ENCODE assay signal across 17 cellular contexts in genomic region chr2:36477315-36477714, GRCh38.
DNase-seq lines count a peak whose midpoint lies in the region; ATAC-seq and TF ChIP-seq lines count a peak whose summit lies in the region.
"Had no signal": no experiment of that assay in that cellular context is flagged by ENCODE, and none has a peak within 500 bp of the region (broad histone marks: within the 10 kb centered on the region; RNA-seq: fewer than 3 reads in every experiment).

No MANE protein-coding gene starts in this region.

- no peak for TF ChIP-seq CTCF in lower lobe of right lung (IDR thresholded peaks at IDR 0.05)

- H3K4me3 ChIP-seq in adipocyte (ENCODE audit: low read length), result peak overlapping the region; percentile 53
- H3K4me3 ChIP-seq in lower lobe of right lung, result no peak overlapping the region

- peaks cover 35% of the 10 kb centered on the region for H3K4me1 ChIP-seq in adipocyte (ENCODE audit: control insufficient read depth, insufficient read depth, low read length)
- H3K4me1 ChIP-seq in lower lobe of right lung, result peaks cover 32% of the 10 kb centered on the region

- H3K36me3 ChIP-seq in adipocyte (ENCODE audit: control insufficient read depth, insufficient read depth, low read length, severe bottlenecking), result peaks cover 87% of the 10 kb centered on the region
- peaks cover 50% of the 10 kb centered on the region for H3K36me3 ChIP-seq in lower lobe of right lung

- peaks cover 45% of the 10 kb centered on the region for H3K9me3 ChIP-seq in adipocyte (ENCODE audit: control insufficient read depth, low read length)
- H3K9me3 ChIP-seq in lower lobe of right lung, result peaks cover 25% of the 10 kb centered on the region

- H3K36me3 Mint-ChIP-seq in stimulated activated naive B cell treated with anti-CD40 and anti-IgM and Interleukin-4, amounts not matched to agents 10 μg/mL and 1 μg/mL and 100 μg/mL, for 72 hours, result peaks cover 35 to 71% of the 10 kb centered on the region in 2 donors

- H3K27me3 Mint-ChIP-seq in stimulated activated naive B cell treated with anti-CD40 and anti-IgM and Interleukin-4, amounts not matched to agents 10 μg/mL and 1 μg/mL and 100 μg/mL, for 72 hours, result no peaks in the 10 kb centered on the region
- H3K27me3 Mint-ChIP-seq: activated naive CD8-positive, alpha-beta T cell treated with anti-CD3 and anti-CD28 coated beads, Interleukin-2, amount 10 ng/mL, durations not matched to agents 7 days and 5 days; progenitor cell of endocrine pancreas; T-helper 17 cell had no signal

- ATAC-seq in HG02678 (IDR thresholded peaks at IDR 0.05; ENCODE audit: unreplicated experiment), result peak; percentile 46
- ATAC-seq in lower lobe of right lung, result peak; percentile 23 to 49
- ATAC-seq in stimulated activated naive B cell treated with anti-CD40 and anti-IgM and Interleukin-4, amounts not matched to agents 10 μg/mL and 1 μg/mL and 100 μg/mL, for 72 hours (replicated peaks), result peak; percentile 75 to 77
- ATAC-seq in GM18873 (IDR thresholded peaks at IDR 0.05; ENCODE audit: low FRiP score, unreplicated experiment), result no peak
- ATAC-seq: activated CD4-positive, CD25-positive, alpha-beta regulatory T cell treated with anti-CD3 and anti-CD28 coated beads, Interleukin-2, amount 50 U/mL, for 24 hours; T-helper 17 cell had no signal

- intact Hi-C loops in lower lobe of right lung (cut with DNase I), result no loop called here

- DNase-seq in adipocyte (ENCODE audit: low read depth), result no peak
- DNase-seq in lower lobe of right lung, result no peak
- DNase-seq in stimulated activated naive B cell treated with anti-CD40 and anti-IgM and Interleukin-4, amounts not matched to agents 10 μg/mL and 1 μg/mL and 100 μg/mL, for 72 hours, result no peak
- no peak for DNase-seq in COR-L47 (lab: John Stamatoyannopoulos, UW)
- no peak for DNase-seq in amygdala (lab: John Stamatoyannopoulos, UW)
- no peak for DNase-seq in CD1c-positive myeloid dendritic cell (ENCODE audit: extremely low spot score)
- DNase-seq: activated naive CD8-positive, alpha-beta T cell treated with anti-CD3 and anti-CD28 coated beads, Interleukin-2, amount 10 ng/mL, durations not matched to agents 7 days and 5 days; C1 segment of cervical spinal cord; NCI-H1048; NCI-H226; stimulated activated CD4-positive, alpha-beta T cell treated with anti-CD3 and anti-CD28 coated beads, Interleukin-1b, Interleukin-23, amount 100 ng/mL, for 48 hours; stimulated activated CD8-positive, alpha-beta memory T cell treated with anti-CD3 and anti-CD28 coated beads, Interleukin-4, amount 100 ng/mL, for 48 hours; T-helper 17 cell had no signal

- H3K4me3 Mint-ChIP-seq in stimulated activated naive B cell treated with anti-CD40 and anti-IgM and Interleukin-4, amounts not matched to agents 10 μg/mL and 1 μg/mL and 100 μg/mL, for 72 hours, result no peak overlapping the region
- H3K4me3 Mint-ChIP-seq: activated naive CD8-positive, alpha-beta T cell treated with anti-CD3 and anti-CD28 coated beads, Interleukin-2, amount 10 ng/mL, durations not matched to agents 7 days and 5 days; T-helper 17 cell had no signal

- H3K27me3 ChIP-seq in adipocyte (replicated peaks; ENCODE audit: control insufficient read depth, insufficient read depth, low read length) (no peaks in the 10 kb centered on the region), lower lobe of right lung (ENCODE audit: low read depth) (no peaks in the 10 kb centered on the region)

- peak overlapping the region; percentile 39 for H3K27ac ChIP-seq in lower lobe of right lung

- H3K4me1 Mint-ChIP-seq in stimulated activated naive B cell treated with anti-CD40 and anti-IgM and Interleukin-4, amounts not matched to agents 10 μg/mL and 1 μg/mL and 100 μg/mL, for 72 hours, result peaks cover 7 to 32% of the 10 kb centered on the region in 2 donors
- H3K4me1 Mint-ChIP-seq: activated naive CD8-positive, alpha-beta T cell treated with anti-CD3 and anti-CD28 coated beads, Interleukin-2, amount 10 ng/mL, durations not matched to agents 7 days and 5 days; T-helper 17 cell had no signal

- no peak overlapping the region for H3K9ac ChIP-seq in adipocyte (ENCODE audit: low read length)

- H3K9me3 Mint-ChIP-seq in stimulated activated naive B cell treated with anti-CD40 and anti-IgM and Interleukin-4, amounts not matched to agents 10 μg/mL and 1 μg/mL and 100 μg/mL, for 72 hours, result peaks cover 13 to 18% of the 10 kb centered on the region in 2 donors

- H3K27ac Mint-ChIP-seq in stimulated activated naive B cell treated with anti-CD40 and anti-IgM and Interleukin-4, amounts not matched to agents 10 μg/mL and 1 μg/mL and 100 μg/mL, for 72 hours, result peak overlapping the region; percentile 59
- H3K27ac Mint-ChIP-seq: activated naive CD8-positive, alpha-beta T cell treated with anti-CD3 and anti-CD28 coated beads, Interleukin-2, amount 10 ng/mL, durations not matched to agents 7 days and 5 days; progenitor cell of endocrine pancreas; T-helper 17 cell had no signal
